Comparison of ENCODE assay signal across 1 cellular context in the genomic region with DNA sequence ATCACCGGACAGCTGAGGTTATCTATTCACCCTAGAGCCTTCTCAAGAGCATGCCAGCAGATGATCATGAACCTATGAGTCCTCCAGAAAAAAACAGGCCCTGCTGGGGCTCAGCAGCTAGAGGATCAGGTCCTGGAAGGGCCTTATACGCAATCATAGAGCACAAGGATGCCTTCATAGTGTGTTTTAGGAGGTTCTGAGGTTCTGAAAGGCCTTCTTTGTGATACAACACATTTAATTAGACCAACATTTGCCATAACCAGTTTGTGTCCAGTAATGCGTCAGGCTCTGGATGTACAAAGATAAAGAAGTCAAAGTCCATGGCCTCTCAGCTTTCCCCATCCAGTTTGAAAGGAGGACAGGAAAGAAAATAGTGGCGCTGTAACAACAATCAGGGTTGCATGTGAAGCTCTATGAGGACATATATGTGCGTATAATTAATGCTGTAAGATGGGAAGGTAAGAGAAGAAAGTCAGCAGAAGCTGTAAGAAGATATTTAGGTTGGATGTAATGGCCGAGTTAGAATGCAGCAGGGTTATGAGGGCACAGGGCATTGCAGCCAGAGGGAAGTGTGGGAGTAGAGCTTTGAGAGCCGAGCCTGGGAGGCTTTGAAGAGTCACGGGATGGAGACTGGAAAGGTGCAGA.
TF ChIP-seq lines count a peak whose summit lies in the region.

No MANE protein-coding gene starts in this region.

TF ChIP-seq in HepG2, 621 proteins besides CTCF, POLR2A, EP300 and RAD21 (continued from another document and continues in another):
- TF ChIP-seq, protein P1, sequence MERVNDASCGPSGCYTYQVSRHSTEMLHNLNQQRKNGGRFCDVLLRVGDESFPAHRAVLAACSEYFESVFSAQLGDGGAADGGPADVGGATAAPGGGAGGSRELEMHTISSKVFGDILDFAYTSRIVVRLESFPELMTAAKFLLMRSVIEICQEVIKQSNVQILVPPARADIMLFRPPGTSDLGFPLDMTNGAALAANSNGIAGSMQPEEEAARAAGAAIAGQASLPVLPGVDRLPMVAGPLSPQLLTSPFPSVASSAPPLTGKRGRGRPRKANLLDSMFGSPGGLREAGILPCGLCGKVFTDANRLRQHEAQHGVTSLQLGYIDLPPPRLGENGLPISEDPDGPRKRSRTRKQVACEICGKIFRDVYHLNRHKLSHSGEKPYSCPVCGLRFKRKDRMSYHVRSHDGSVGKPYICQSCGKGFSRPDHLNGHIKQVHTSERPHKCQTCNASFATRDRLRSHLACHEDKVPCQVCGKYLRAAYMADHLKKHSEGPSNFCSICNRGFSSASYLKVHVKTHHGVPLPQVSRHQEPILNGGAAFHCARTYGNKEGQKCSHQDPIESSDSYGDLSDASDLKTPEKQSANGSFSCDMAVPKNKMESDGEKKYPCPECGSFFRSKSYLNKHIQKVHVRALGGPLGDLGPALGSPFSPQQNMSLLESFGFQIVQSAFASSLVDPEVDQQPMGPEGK (CRISPR knock-in tag; IDR thresholded peaks at IDR 0.05) = 0 out of 2 replicates have a peak, but pooled peaks have one; percentile 8
- TF ChIP-seq TBX3 (IDR thresholded peaks at IDR 0.05; ENCODE audit: borderline replicate concordance) (peak; percentile 14; the same call in 1 of the 2 replicates), ZNF792 (CRISPR knock-in tag; IDR thresholded peaks at IDR 0.05) (peak; percentile 82; the same call in 1 of the 2 replicates), ISL2 (CRISPR knock-in tag; IDR thresholded peaks at IDR 0.05) (0 out of 2 replicates have a peak, but pooled peaks have one; percentile 40), NFKBIZ (CRISPR knock-in tag; IDR thresholded peaks at IDR 0.05) (no peak), ZNF841 (CRISPR knock-in tag; IDR thresholded peaks at IDR 0.05; ENCODE audit: borderline replicate concordance) (no peak), RXRB (CRISPR knock-in tag; IDR thresholded peaks at IDR 0.05; ENCODE audit: borderline replicate concordance) (peak; percentile 69; the same call in 1 of the 2 replicates), MIXL1 (CRISPR knock-in tag; IDR thresholded peaks at IDR 0.05) (peak; percentile 84), HDAC1 (CRISPR knock-in tag; IDR thresholded peaks at IDR 0.05) (peak; percentile 68), POLR2G (IDR thresholded peaks at IDR 0.05; ENCODE audit: low read depth, low read length) (peak; percentile 48), STAG1 (CRISPR knock-in tag; IDR thresholded peaks at IDR 0.05) (peak; percentile 35), XRCC5 (optimal IDR thresholded peaks at IDR 0.05; ENCODE audit: low read length) (peak; percentile 41), TEAD3 (CRISPR knock-in tag; optimal IDR thresholded peaks at IDR 0.05; ENCODE audit: borderline replicate concordance) (peak; percentile 44), HMG20B (CRISPR knock-in tag; conservative IDR thresholded peaks at IDR 0.05) (peak; percentile 9; the same call in 1 of the 2 replicates), SP140L (CRISPR knock-in tag; IDR thresholded peaks at IDR 0.05; ENCODE audit: borderline replicate concordance) (0 out of 2 replicates have a peak, but pooled peaks have one; percentile 59), XBP1 (CRISPR knock-in tag; IDR thresholded peaks at IDR 0.05) (no peak), ZNF781 (CRISPR knock-in tag; IDR thresholded peaks at IDR 0.05; ENCODE audit: borderline replicate concordance, not compliant biosample characterization) (no peak), PHF21A (CRISPR knock-in tag; IDR thresholded peaks at IDR 0.05) (peak; percentile 72), NR2F2 (IDR thresholded peaks at IDR 0.05; ENCODE audit: borderline replicate concordance, low read depth) (peak; percentile 70), ZMYM2 (CRISPR knock-in tag; IDR thresholded peaks at IDR 0.05) (peak; percentile 24; the same call in 1 of the 2 replicates), FOXC1 (CRISPR knock-in tag; IDR thresholded peaks at IDR 0.05; ENCODE audit: borderline replicate concordance) (peak; percentile 29; the same call in 1 of the 2 replicates), FOXO1 (CRISPR knock-in tag; IDR thresholded peaks at IDR 0.05) (peak; percentile 21; the same call in 1 of the 2 replicates), ZBTB20 (CRISPR knock-in tag; IDR thresholded peaks at IDR 0.05; ENCODE audit: borderline replicate concordance, low read depth) (peak; percentile 83; the same call in 1 of the 2 replicates), SMC3 (IDR thresholded peaks at IDR 0.05; ENCODE audit: low read length) (peak; percentile 15; the same call in 1 of the 2 replicates), ZNF282 (IDR thresholded peaks at IDR 0.05; ENCODE audit: partially characterized antibody) (peak; percentile 67), DNMT1 (CRISPR knock-in tag; IDR thresholded peaks at IDR 0.05) (no peak), YEATS2 (CRISPR knock-in tag; IDR thresholded peaks at IDR 0.05; ENCODE audit: borderline replicate concordance) (no peak; the same call in 1 of the 2 replicates), KLF11 (CRISPR knock-in tag; IDR thresholded peaks at IDR 0.05) (0 out of 2 replicates have a peak, but pooled peaks have one; percentile 49), NR3C1 (CRISPR knock-in tag; IDR thresholded peaks at IDR 0.05) (no peak), MAZ (IDR thresholded peaks at IDR 0.05; ENCODE audit: borderline replicate concordance, low read depth, low read length) (no peak), MAZ (CRISPR knock-in tag; IDR thresholded peaks at IDR 0.05; ENCODE audit: low read depth) (0 out of 2 replicates have a peak, but pooled peaks have one; percentile 42), ZNF616 (CRISPR knock-in tag; IDR thresholded peaks at IDR 0.05; ENCODE audit: low read depth) (no peak), ZBTB21 (CRISPR knock-in tag; IDR thresholded peaks at IDR 0.05) (peak; percentile 75; the same call in 1 of the 2 replicates), NCOR1 (IDR thresholded peaks at IDR 0.05; ENCODE audit: borderline replicate concordance, low read length) (peak; percentile 90; the same call in 1 of the 2 replicates), ZFAT (CRISPR knock-in tag; conservative IDR thresholded peaks at IDR 0.05) (no peak), ZMYM4 (CRISPR knock-in tag; IDR thresholded peaks at IDR 0.05) (peak; percentile 87), GATAD2A (CRISPR knock-in tag; IDR thresholded peaks at IDR 0.05) (peak; percentile 81), KDM2A (CRISPR knock-in tag; IDR thresholded peaks at IDR 0.05; ENCODE audit: borderline replicate concordance, low read depth) (no peak), ZNF10 (CRISPR knock-in tag; IDR thresholded peaks at IDR 0.05; ENCODE audit: borderline replicate concordance, low read depth) (no peak), HNF4G (IDR thresholded peaks at IDR 0.05; ENCODE audit: borderline replicate concordance, low read depth, low read length) (peak; percentile 89), HNF4G (CRISPR knock-in tag; IDR thresholded peaks at IDR 0.05; ENCODE audit: borderline replicate concordance, low read depth) (peak; percentile 91), SMARCC2 (IDR thresholded peaks at IDR 0.05) (no peak), ZSCAN30 (CRISPR knock-in tag; IDR thresholded peaks at IDR 0.05) (no peak), TCF7 (IDR thresholded peaks at IDR 0.05; ENCODE audit: low read depth) (peak; percentile 58), CREM (IDR thresholded peaks at IDR 0.05) (peak; percentile 55), CREM (CRISPR knock-in tag; IDR thresholded peaks at IDR 0.05) (no peak), ZNF331 (CRISPR knock-in tag; IDR thresholded peaks at IDR 0.05) (peak; percentile 45; the same call in 1 of the 2 replicates), HOXA3 (CRISPR knock-in tag; IDR thresholded peaks at IDR 0.05) (peak; percentile 58; the same call in 1 of the 2 replicates), HCFC1 (IDR thresholded peaks at IDR 0.05; ENCODE audit: low read depth, low read length) (no peak), MIER3 (CRISPR knock-in tag; IDR thresholded peaks at IDR 0.05; ENCODE audit: borderline replicate concordance) (peak; percentile 21; the same call in 1 of the 2 replicates), ZNF30 (CRISPR knock-in tag; IDR thresholded peaks at IDR 0.05) (no peak)
- TF ChIP-seq, protein P2, sequence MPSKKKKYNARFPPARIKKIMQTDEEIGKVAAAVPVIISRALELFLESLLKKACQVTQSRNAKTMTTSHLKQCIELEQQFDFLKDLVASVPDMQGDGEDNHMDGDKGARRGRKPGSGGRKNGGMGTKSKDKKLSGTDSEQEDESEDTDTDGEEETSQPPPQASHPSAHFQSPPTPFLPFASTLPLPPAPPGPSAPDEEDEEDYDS (CRISPR knock-in tag; IDR thresholded peaks at IDR 0.05) = peak; percentile 40; the same call in 1 of the 2 replicates
- TF ChIP-seq, protein P3, sequence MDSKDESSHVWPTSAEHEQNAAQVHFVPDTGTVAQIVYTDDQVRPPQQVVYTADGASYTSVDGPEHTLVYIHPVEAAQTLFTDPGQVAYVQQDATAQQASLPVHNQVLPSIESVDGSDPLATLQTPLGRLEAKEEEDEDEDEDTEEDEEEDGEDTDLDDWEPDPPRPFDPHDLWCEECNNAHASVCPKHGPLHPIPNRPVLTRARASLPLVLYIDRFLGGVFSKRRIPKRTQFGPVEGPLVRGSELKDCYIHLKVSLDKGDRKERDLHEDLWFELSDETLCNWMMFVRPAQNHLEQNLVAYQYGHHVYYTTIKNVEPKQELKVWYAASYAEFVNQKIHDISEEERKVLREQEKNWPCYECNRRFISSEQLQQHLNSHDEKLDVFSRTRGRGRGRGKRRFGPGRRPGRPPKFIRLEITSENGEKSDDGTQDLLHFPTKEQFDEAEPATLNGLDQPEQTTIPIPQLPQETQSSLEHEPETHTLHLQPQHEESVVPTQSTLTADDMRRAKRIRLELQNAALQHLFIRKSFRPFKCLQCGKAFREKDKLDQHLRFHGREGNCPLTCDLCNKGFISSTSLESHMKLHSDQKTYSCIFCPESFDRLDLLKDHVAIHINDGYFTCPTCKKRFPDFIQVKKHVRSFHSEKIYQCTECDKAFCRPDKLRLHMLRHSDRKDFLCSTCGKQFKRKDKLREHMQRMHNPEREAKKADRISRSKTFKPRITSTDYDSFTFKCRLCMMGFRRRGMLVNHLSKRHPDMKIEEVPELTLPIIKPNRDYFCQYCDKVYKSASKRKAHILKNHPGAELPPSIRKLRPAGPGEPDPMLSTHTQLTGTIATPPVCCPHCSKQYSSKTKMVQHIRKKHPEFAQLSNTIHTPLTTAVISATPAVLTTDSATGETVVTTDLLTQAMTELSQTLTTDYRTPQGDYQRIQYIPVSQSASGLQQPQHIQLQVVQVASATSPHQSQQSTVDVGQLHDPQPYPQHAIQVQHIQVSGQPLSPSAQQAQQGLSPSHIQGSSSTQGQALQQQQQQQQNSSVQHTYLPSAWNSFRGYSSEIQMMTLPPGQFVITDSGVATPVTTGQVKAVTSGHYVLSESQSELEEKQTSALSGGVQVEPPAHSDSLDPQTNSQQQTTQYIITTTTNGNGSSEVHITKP (CRISPR knock-in tag; IDR thresholded peaks at IDR 0.05; ENCODE audit: low read depth) = 0 out of 2 replicates have a peak, but pooled peaks have one; percentile 20
- TF ChIP-seq, protein P4, sequence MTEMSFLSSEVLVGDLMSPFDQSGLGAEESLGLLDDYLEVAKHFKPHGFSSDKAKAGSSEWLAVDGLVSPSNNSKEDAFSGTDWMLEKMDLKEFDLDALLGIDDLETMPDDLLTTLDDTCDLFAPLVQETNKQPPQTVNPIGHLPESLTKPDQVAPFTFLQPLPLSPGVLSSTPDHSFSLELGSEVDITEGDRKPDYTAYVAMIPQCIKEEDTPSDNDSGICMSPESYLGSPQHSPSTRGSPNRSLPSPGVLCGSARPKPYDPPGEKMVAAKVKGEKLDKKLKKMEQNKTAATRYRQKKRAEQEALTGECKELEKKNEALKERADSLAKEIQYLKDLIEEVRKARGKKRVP (CRISPR knock-in tag; IDR thresholded peaks at IDR 0.05) = peak in 1 of 2 experiments; percentile 73; a peak in 2 of 4 replicates
- TF ChIP-seq, protein P5, sequence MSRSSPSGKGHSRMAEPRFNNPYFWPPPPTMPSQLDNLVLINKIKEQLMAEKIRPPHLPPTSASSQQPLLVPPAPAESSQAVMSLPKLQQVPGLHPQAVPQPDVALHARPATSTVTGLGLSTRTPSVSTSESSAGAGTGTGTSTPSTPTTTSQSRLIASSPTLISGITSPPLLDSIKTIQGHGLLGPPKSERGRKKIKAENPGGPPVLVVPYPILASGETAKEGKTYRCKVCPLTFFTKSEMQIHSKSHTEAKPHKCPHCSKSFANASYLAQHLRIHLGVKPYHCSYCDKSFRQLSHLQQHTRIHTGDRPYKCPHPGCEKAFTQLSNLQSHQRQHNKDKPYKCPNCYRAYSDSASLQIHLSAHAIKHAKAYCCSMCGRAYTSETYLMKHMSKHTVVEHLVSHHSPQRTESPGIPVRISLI (CRISPR knock-in tag; IDR thresholded peaks at IDR 0.05; ENCODE audit: borderline replicate concordance) = peak; percentile 60; the same call in 1 of the 2 replicates
- TF ChIP-seq, protein P6, sequence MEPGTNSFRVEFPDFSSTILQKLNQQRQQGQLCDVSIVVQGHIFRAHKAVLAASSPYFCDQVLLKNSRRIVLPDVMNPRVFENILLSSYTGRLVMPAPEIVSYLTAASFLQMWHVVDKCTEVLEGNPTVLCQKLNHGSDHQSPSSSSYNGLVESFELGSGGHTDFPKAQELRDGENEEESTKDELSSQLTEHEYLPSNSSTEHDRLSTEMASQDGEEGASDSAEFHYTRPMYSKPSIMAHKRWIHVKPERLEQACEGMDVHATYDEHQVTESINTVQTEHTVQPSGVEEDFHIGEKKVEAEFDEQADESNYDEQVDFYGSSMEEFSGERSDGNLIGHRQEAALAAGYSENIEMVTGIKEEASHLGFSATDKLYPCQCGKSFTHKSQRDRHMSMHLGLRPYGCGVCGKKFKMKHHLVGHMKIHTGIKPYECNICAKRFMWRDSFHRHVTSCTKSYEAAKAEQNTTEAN (CRISPR knock-in tag; conservative IDR thresholded peaks at IDR 0.05) = 0 out of 2 replicates have a peak, but pooled peaks have one; percentile 20
- TF ChIP-seq, protein P7, sequence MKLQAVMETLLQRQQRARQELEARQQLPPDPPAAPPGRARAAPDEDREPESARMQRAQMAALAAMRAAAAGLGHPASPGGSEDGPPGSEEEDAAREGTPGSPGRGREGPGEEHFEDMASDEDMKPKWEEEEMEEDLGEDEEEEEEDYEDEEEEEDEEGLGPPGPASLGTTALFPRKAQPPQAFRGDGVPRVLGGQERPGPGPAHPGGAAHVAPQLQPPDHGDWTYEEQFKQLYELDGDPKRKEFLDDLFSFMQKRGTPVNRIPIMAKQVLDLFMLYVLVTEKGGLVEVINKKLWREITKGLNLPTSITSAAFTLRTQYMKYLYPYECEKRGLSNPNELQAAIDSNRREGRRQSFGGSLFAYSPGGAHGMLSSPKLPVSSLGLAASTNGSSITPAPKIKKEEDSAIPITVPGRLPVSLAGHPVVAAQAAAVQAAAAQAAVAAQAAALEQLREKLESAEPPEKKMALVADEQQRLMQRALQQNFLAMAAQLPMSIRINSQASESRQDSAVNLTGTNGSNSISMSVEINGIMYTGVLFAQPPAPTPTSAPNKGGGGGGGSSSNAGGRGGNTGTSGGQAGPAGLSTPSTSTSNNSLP (IDR thresholded peaks at IDR 0.05; ENCODE audit: low read depth, low read length) = peak; percentile 79; the same call in 1 of the 2 replicates
- TF ChIP-seq, protein P8, sequence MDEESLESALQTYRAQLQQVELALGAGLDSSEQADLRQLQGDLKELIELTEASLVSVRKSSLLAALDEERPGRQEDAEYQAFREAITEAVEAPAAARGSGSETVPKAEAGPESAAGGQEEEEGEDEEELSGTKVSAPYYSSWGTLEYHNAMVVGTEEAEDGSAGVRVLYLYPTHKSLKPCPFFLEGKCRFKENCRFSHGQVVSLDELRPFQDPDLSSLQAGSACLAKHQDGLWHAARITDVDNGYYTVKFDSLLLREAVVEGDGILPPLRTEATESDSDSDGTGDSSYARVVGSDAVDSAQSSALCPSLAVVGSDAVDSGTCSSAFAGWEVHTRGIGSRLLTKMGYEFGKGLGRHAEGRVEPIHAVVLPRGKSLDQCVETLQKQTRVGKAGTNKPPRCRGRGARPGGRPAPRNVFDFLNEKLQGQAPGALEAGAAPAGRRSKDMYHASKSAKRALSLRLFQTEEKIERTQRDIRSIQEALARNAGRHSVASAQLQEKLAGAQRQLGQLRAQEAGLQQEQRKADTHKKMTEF (CRISPR knock-in tag; IDR thresholded peaks at IDR 0.05) = peak; percentile 69; the same call in 1 of the 2 replicates
